Comparison of ENCODE assay signal across 13 cellular contexts in genomic region chr7:28407643-28408042, GRCh38. TPM values are rescaled to one million over a fixed set of nuclear protein-coding genes. Genes with fewer than 3 reads are reported as not detected.
DNase-seq lines count a peak whose midpoint lies in the region; ATAC-seq lines count a peak whose summit lies in the region.
"Had no signal": no experiment of that assay in that cellular context is flagged by ENCODE, and none has a peak within 500 bp of the region (broad histone marks: within the 10 kb centered on the region; RNA-seq: fewer than 3 reads in every experiment).

No MANE protein-coding gene starts in this region.

- H3K9ac ChIP-seq in skeletal muscle satellite cell (ENCODE audit: low read depth, low read length) = no peak overlapping the region

- H3K4me1 ChIP-seq in skeletal muscle satellite cell (ENCODE audit: control insufficient read depth, insufficient read depth, low read length) = peaks cover 41% of the 10 kb centered on the region

- H3K4me1 Mint-ChIP-seq in activated T-cell treated with anti-CD3 and anti-CD28 coated beads, Interleukin-2, amount 50 U/mL, for 4 hours (ENCODE audit: low read depth) = peaks cover 35% of the 10 kb centered on the region

- ATAC-seq in activated T-cell treated with anti-CD3 and anti-CD28 coated beads, Interleukin-2, amount 50 U/mL, for 4 hours = no peak
- ATAC-seq in GM19463 (IDR thresholded peaks at IDR 0.05; ENCODE audit: unreplicated experiment) = no peak

- no peaks in the 10 kb centered on the region for H3K27me3 ChIP-seq in skeletal muscle satellite cell (ENCODE audit: control insufficient read depth, insufficient read depth, low read length)
- H3K27me3 ChIP-seq in H7 (ENCODE audit: control insufficient read depth, insufficient read depth, low read length) = peaks cover 42% of the 10 kb centered on the region

- DNase-seq in EL (peak; percentile 32), RKO (ENCODE audit: low spot score) (peak; percentile 30), fibroblast of peridontal ligament (ENCODE audit: extremely low read depth) (peak; percentile 43), H7 (no peak), NCI-H1048 (lab: John Stamatoyannopoulos, UW) (no peak)
- no peak for DNase-seq in activated T-cell treated with anti-CD3 and anti-CD28 coated beads, Interleukin-2, amount 50 U/mL, for 4 hours
- DNase-seq: activated CD8-positive, alpha-beta memory T cell treated with anti-CD3 and anti-CD28 coated beads for 24 hours; central memory CD4-positive, alpha-beta T cell; NCI-H146; small intestine; stimulated activated naive CD4-positive, alpha-beta T cell treated with Interleukin-2 at 50 U/mL for 16 hours had no signal

- H3K4me3 Mint-ChIP-seq in activated T-cell treated with anti-CD3 and anti-CD28 coated beads, Interleukin-2, amount 50 U/mL, for 4 hours = no peak overlapping the region

- H3K4me2 ChIP-seq in skeletal muscle satellite cell (ENCODE audit: low read length) = peak overlapping the region; percentile 94

- peaks cover 54% of the 10 kb centered on the region for H3K27me3 Mint-ChIP-seq in activated T-cell treated with anti-CD3 and anti-CD28 coated beads, Interleukin-2, amount 50 U/mL, for 4 hours (ENCODE audit: low read depth)

- no peaks in the 10 kb centered on the region for H3K9me3 Mint-ChIP-seq in activated T-cell treated with anti-CD3 and anti-CD28 coated beads, Interleukin-2, amount 50 U/mL, for 4 hours

- H3K36me3 ChIP-seq in skeletal muscle satellite cell (ENCODE audit: insufficient read depth, low read length) = no peaks in the 10 kb centered on the region
- no peaks in the 10 kb centered on the region for H3K36me3 ChIP-seq in H7 (replicated peaks; ENCODE audit: control insufficient read depth, insufficient read depth, low read length)

- H3K9me3 ChIP-seq in skeletal muscle satellite cell (replicated peaks; ENCODE audit: low read length) = no peaks in the 10 kb centered on the region

- H3K4me3 ChIP-seq in skeletal muscle satellite cell (ENCODE audit: low read length) = no peak overlapping the region
- no peak overlapping the region for H3K4me3 ChIP-seq in H7 (ENCODE audit: insufficient read depth, low read depth, low read length)

- H3K36me3 Mint-ChIP-seq in activated T-cell treated with anti-CD3 and anti-CD28 coated beads, Interleukin-2, amount 50 U/mL, for 4 hours (ENCODE audit: insufficient read depth) = no peaks in the 10 kb centered on the region

RNA-seq across cellular contexts. Expression of gene CREB5, which starts 4.7 kb away (rescaled TPM):
- 5.6 and 18.8 TPM in 2 replicates for total RNA-seq in skeletal muscle satellite cell (2012; rRNA removed)
- total RNA-seq in activated T-cell treated with anti-CD3 and anti-CD28 coated beads, Interleukin-2, amount 50 U/mL, for 4 hours = under 1 TPM; 0.37 to 0.81 (median 0.68) TPM
- 1.8 and 7.7 TPM in 2 replicates for total RNA-seq in H7 (2014; rRNA removed; shearing (Covaris generic))

Comparison
In these comparisons a context has a peak if more than half of its experiments do, and no peak if none do; other contexts are left out.
1. DNase-seq: peak in EL (single experiment), RKO (single experiment) and fibroblast of peridontal ligament (single experiment); none in activated T-cell treated with anti-CD3 and anti-CD28 coated beads, Interleukin-2, amount 50 U/mL, for 4 hours (single experiment), H7 (single experiment) and NCI-H1048 (single experiment).